8 cellular contexts compared by ENCODE assay signal in the genomic region with DNA sequence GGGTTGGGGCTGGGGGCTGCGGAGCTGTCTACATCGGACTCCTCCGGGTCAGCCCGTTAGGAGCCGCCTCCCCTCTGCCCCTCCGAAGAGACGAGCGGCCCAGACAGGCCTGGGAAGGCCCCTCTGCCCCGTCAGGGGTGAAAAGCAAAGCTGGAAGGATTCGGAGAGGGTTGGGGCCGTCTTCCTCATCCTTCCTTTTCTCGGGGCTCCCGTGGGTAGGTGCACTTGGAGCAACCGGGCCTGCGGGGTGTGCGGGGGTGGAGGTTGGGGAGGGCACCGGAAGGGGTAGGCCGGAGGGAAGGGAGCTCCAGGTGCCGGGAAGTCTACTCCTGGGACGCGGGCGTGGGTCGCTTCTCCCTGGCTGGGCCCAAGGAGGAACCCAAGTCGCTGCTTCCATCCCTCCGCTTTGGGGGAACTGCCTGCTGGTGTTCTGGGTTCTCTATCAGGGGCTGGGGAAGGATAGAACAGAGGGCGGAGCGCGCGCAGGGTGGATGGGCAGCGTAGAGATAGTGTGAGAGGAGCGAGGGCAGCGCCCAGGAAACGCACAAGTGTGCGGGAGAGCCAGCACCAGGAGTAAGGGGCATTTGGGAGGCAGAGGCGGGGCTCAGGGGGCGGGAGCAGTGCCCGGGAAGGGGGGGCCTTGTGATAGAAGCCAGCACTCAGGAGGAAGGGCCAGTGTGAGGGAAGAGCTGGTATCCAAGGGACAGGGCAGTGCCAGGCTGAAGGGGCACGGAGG. TPM values are rescaled to one million over a fixed set of nuclear protein-coding genes. Genes with fewer than 3 reads are reported as not detected.
A peak's percentile ranks its signal among the peaks of the same experiment; 100 is the strongest.
DNase-seq lines count a peak whose midpoint lies in the region; ATAC-seq and TF ChIP-seq lines count a peak whose summit lies in the region.

No MANE protein-coding gene starts in this region.

- H3K9me3 ChIP-seq in Caco-2 (no peaks in the 10 kb centered on the region), left lung (no peaks in the 10 kb centered on the region)

- H3K4me3 ChIP-seq in Caco-2 (ENCODE audit: low read depth, low read length), result peak overlapping the region; percentile 74
- H3K4me3 ChIP-seq in left lung, result peak overlapping the region; percentile 94 to 95

- no peak for DNase-seq in Caco-2
- DNase-seq in NCI-H1105 (lab: John Stamatoyannopoulos, UW), result peak; percentile 80
- DNase-seq in chondrocyte (ENCODE audit: low spot score), result peak; percentile 87
- peak; percentile 76 to 89 for DNase-seq in left lung
- peak; percentile 48 for DNase-seq in stimulated activated CD4-positive, alpha-beta T cell treated with anti-CD3 and anti-CD28 coated beads, Interleukin-4, amount 100 ng/mL, for 24 hours

- H3K36me3 Mint-ChIP-seq in Caco-2 (ENCODE audit: insufficient read depth, unreplicated experiment), result peaks cover 41% of the 10 kb centered on the region
- peaks cover 10% of the 10 kb centered on the region for H3K36me3 Mint-ChIP-seq in chondrocyte (ENCODE audit: low read depth)

- H3K27me3 Mint-ChIP-seq in Caco-2 (ENCODE audit: insufficient read depth, unreplicated experiment) (no peaks in the 10 kb centered on the region), chondrocyte (ENCODE audit: low read depth) (no peaks in the 10 kb centered on the region)

- H3K27ac Mint-ChIP-seq in Caco-2 (ENCODE audit: unreplicated experiment) (peak overlapping the region; percentile 97), chondrocyte (ENCODE audit: unreplicated experiment) (peak overlapping the region; percentile 99)

- H3K4me3 Mint-ChIP-seq in Caco-2 (ENCODE audit: unreplicated experiment), result peak overlapping the region; percentile 97
- peak overlapping the region; percentile 98 for H3K4me3 Mint-ChIP-seq in chondrocyte (ENCODE audit: unreplicated experiment)

- H3K27ac ChIP-seq in VCaP, result peak overlapping the region; percentile 98
- H3K27ac ChIP-seq in left lung, result peak overlapping the region; percentile 95 to 99

- CTCF ChIA-PET in Caco-2 (lab: Charles Lee), result interaction anchor here (0.9 to 2.6 kb wide), 5 partner anchors 8 to 199 kb away, joined by 3 to 12 read pairs (median 5); partner anchors contain the start of genes EPHB3 and FAM131A

- ATAC-seq in GM21717 (IDR thresholded peaks at IDR 0.05; ENCODE audit: unreplicated experiment) (peak; percentile 4), left lung (peak; percentile 59), HG02763 (IDR thresholded peaks at IDR 0.05; ENCODE audit: unreplicated experiment) (no peak)

- 0 out of 2 replicates have a peak, but pooled peaks cover 1% of the 10 kb centered on the region for H3K36me3 ChIP-seq in Caco-2 (ENCODE audit: control insufficient read depth, insufficient read depth, low read length)
- H3K36me3 ChIP-seq in left lung, result peaks cover 0 to 29% of the 10 kb centered on the region in 2 donors

- POLR2A ChIA-PET in Caco-2 (lab: Charles Lee), result interaction anchor here (0.6 to 1.7 kb wide), 8 partner anchors 9 to 199 kb away, joined by 3 to 8 read pairs (median 4); partner anchors contain the start of gene EPHB3

- H3K9me3 Mint-ChIP-seq in Caco-2 (ENCODE audit: unreplicated experiment) (no peaks in the 10 kb centered on the region), chondrocyte (ENCODE audit: low read depth) (no peaks in the 10 kb centered on the region)

- H3K4me1 Mint-ChIP-seq in Caco-2 (ENCODE audit: low read depth, unreplicated experiment) (peaks cover 11% of the 10 kb centered on the region), chondrocyte (ENCODE audit: low read depth) (peaks cover 34% of the 10 kb centered on the region)

- TF ChIP-seq CTCF in Caco-2 (IDR thresholded peaks at IDR 0.05; ENCODE audit: insufficient read depth in 1 of 2, low read depth in 1 of 2, low read length in 1 of 2, severe bottlenecking in 1 of 2, unreplicated experiment in 1 of 2), result no peak
- no peak for TF ChIP-seq CTCF in VCaP (conservative IDR thresholded peaks at IDR 0.05)
- TF ChIP-seq CTCF in chondrocyte (IDR thresholded peaks at IDR 0.05), result no peak
- no peak for TF ChIP-seq CTCF in left lung (IDR thresholded peaks at IDR 0.05)

- intact Hi-C loops in Caco-2 (cut with micrococcal nuclease; ENCODE audit: unreplicated experiment), result loop anchor here (1.0 kb wide), 1 partner anchor 17 kb away; no protein-coding TSS in a partner anchor
- intact Hi-C loops in left lung (cut with DNase I), result no loop called here

- peaks cover 6% of the 10 kb centered on the region; the same call in 1 of the 2 replicates for H3K4me1 ChIP-seq in Caco-2
- H3K4me1 ChIP-seq in left lung, result peaks cover 20 to 29% of the 10 kb centered on the region in 2 donors

- no TSS peak for BruUV-seq in Caco-2 (replicated peaks; lab: Mats Ljungman, UMichigan)

- H3K27me3 ChIP-seq in Caco-2 (replicated peaks; ENCODE audit: control insufficient read depth, insufficient read depth, low read length), result no peaks in the 10 kb centered on the region; the same call in 1 of the 2 replicates
- peaks cover 0 to 13% of the 10 kb centered on the region in 2 donors for H3K27me3 ChIP-seq in left lung

RNA-seq across cellular contexts. Expression of gene POLR2H, which starts 0.6 kb away (rescaled TPM):
- total RNA-seq in Caco-2 (2022) (96.4 and 101 TPM in 2 replicates), chondrocyte (49.8 to 71.0 TPM (median 50.4 TPM) in 3 replicates), left lung (10 to 100 TPM; 54.7 to 71.3 TPM)

RNA-seq across cellular contexts. Expression of gene CLCN2, which starts 0.7 kb away (rescaled TPM):
- total RNA-seq in Caco-2 (2022) (23.0 and 28.6 TPM in 2 replicates), chondrocyte (3.1 to 6.5 TPM (median 3.1 TPM) in 3 replicates), left lung (1 to 10 TPM; 4.4 to 5.6 TPM)

RNA-seq across cellular contexts. Expression of gene THPO, which starts 15.9 kb away (rescaled TPM):
- total RNA-seq in Caco-2 (2022) (1.4 and 1.6 TPM in 2 replicates), chondrocyte (not detected in 3 replicates), left lung (under 1 TPM; 0.23 to 0.65 TPM)

RNA-seq across cellular contexts. Expression of gene CHRD, which starts 17.8 kb away (rescaled TPM):
- total RNA-seq in Caco-2 (2022), result 5.5 and 6.4 TPM in 2 replicates
- total RNA-seq in chondrocyte, result 1.4 to 4.7 TPM (median 1.5 TPM) in 3 replicates
- total RNA-seq in left lung, result 1 to 10 TPM; 5.6 to 8.6 TPM

RNA-seq across cellular contexts. Expression of gene FAM131A, which starts 24.7 kb away (rescaled TPM):
- total RNA-seq in Caco-2 (2022) (6.1 and 6.7 TPM in 2 replicates), chondrocyte (13.4 to 15.3 TPM (median 13.4 TPM) in 3 replicates), left lung (10 to 100 TPM; 14.7 to 19.2 TPM)

Comparison
In these comparisons a context has a peak if more than half of its experiments do, and no peak if none do; other contexts are left out.
1. DNase-seq: peak in NCI-H1105 (single experiment), chondrocyte (single experiment), left lung (2 of 2) and stimulated activated CD4-positive, alpha-beta T cell treated with anti-CD3 and anti-CD28 coated beads, Interleukin-4, amount 100 ng/mL, for 24 hours (single experiment); none in Caco-2 (0 of 2).